In genomic region chr9:11933926-11934325, GRCh38 we compare ENCODE assay signal across 15 cellular contexts.
A peak's percentile ranks its signal among the peaks of the same experiment; 100 is the strongest.
DNase-seq lines count a peak whose midpoint lies in the region; ATAC-seq and TF ChIP-seq lines count a peak whose summit lies in the region.
"Had no signal": no experiment of that assay in that cellular context is flagged by ENCODE, and none has a peak within 500 bp of the region (broad histone marks: within the 10 kb centered on the region; RNA-seq: fewer than 3 reads in every experiment).

No MANE protein-coding gene starts in this region.

- H3K36me3 Mint-ChIP-seq in activated CD4-positive, alpha-beta memory T cell treated with anti-CD3 and anti-CD28 coated beads, Interleukin-2, amount 10 ng/mL, durations not matched to agents 7 days and 5 days (ENCODE audit: low read depth): no peaks in the 10 kb centered on the region

- no peak overlapping the region for H3K23ac ChIP-seq in mesendoderm (ENCODE audit: low read length)

- POLR2A ChIA-PET in activated CD4-positive, alpha-beta memory T cell treated with anti-CD3 and anti-CD28 coated beads, Interleukin-2, amount 10 ng/mL, durations not matched to agents 7 days and 5 days (lab: Charles Lee): no interaction called here

- DNase-seq in Daoy (ENCODE audit: low read depth) (peak; percentile 55), NCI-H146 treated with DMSO at 0.1 percent for 48 hours (lab: John Stamatoyannopoulos, UW; ENCODE audit: unreplicated experiment) (peak; percentile 81), cardiac fibroblast (ENCODE audit: low read depth in 2 of 2) (peak; percentile 36 to 57), mesendoderm (peak; percentile 2), H7 (no peak), NCI-H1048 (lab: John Stamatoyannopoulos, UW) (no peak)
- DNase-seq in activated CD4-positive, alpha-beta memory T cell treated with anti-CD3 and anti-CD28 coated beads, Interleukin-2, amount 10 ng/mL, durations not matched to agents 7 days and 5 days: no peak
- DNase-seq: body of pancreas, HFFc6, Karpas-422, NCI-H510A had no signal

- no peaks in the 10 kb centered on the region for H3K4me1 Mint-ChIP-seq in activated CD4-positive, alpha-beta memory T cell treated with anti-CD3 and anti-CD28 coated beads, Interleukin-2, amount 10 ng/mL, durations not matched to agents 7 days and 5 days

- no peaks in the 10 kb centered on the region for H3K79me2 ChIP-seq in mesendoderm (ENCODE audit: control insufficient read depth, insufficient read depth, low read length)

- H3K4me3 Mint-ChIP-seq in activated CD4-positive, alpha-beta memory T cell treated with anti-CD3 and anti-CD28 coated beads, Interleukin-2, amount 10 ng/mL, durations not matched to agents 7 days and 5 days: no peak overlapping the region
- H3K4me3 Mint-ChIP-seq: HFFc6 had no signal

- H3K4me1 ChIP-seq in mesendoderm (ENCODE audit: control insufficient read depth, low read depth, low read length): no peaks in the 10 kb centered on the region
- H3K4me1 ChIP-seq: body of pancreas, suprapubic skin had no signal

- no peak overlapping the region for H3K18ac ChIP-seq in mesendoderm (ENCODE audit: low read length)

- CTCF ChIA-PET in activated CD4-positive, alpha-beta memory T cell treated with anti-CD3 and anti-CD28 coated beads, Interleukin-2, amount 10 ng/mL, durations not matched to agents 7 days and 5 days (lab: Charles Lee): no interaction called here

- H3K56ac ChIP-seq in mesendoderm (ENCODE audit: low read length): no peak overlapping the region

- ATAC-seq in HG02623 (IDR thresholded peaks at IDR 0.05; ENCODE audit: unreplicated experiment): no peak
- ATAC-seq: body of pancreas, GM12878 had no signal

- H3K36me3 ChIP-seq in mesendoderm (ENCODE audit: control insufficient read depth, insufficient read depth, low read length) (no peaks in the 10 kb centered on the region), H7 (replicated peaks; ENCODE audit: control insufficient read depth, insufficient read depth, low read length) (no peaks in the 10 kb centered on the region)
- H3K36me3 ChIP-seq: suprapubic skin had no signal

- H3K79me1 ChIP-seq in mesendoderm (ENCODE audit: low read length): no peaks in the 10 kb centered on the region

- no peak overlapping the region for H3K9ac ChIP-seq in mesendoderm (ENCODE audit: low read length)

- H4K5ac ChIP-seq in mesendoderm (ENCODE audit: low read length): no peak overlapping the region

- no peak overlapping the region for H2AK5ac ChIP-seq in mesendoderm (ENCODE audit: low read length)

- H3K9me3 Mint-ChIP-seq in activated CD4-positive, alpha-beta memory T cell treated with anti-CD3 and anti-CD28 coated beads, Interleukin-2, amount 10 ng/mL, durations not matched to agents 7 days and 5 days: peaks cover 9% of the 10 kb centered on the region

- H4K8ac ChIP-seq in mesendoderm (ENCODE audit: low read depth, low read length): no peak overlapping the region

- H3K4me3 ChIP-seq in cardiac fibroblast (replicated peaks in 1 of 2; ENCODE audit: low read depth in 2 of 2, low read length in 2 of 2) (no peak overlapping the region), mesendoderm (ENCODE audit: low read length) (no peak overlapping the region), H7 (ENCODE audit: insufficient read depth, low read depth, low read length) (no peak overlapping the region)
- H3K4me3 ChIP-seq: body of pancreas, GM12878, suprapubic skin had no signal

- no peak overlapping the region for H2BK120ac ChIP-seq in mesendoderm (ENCODE audit: low read depth, low read length)

- H3K27me3 Mint-ChIP-seq in activated CD4-positive, alpha-beta memory T cell treated with anti-CD3 and anti-CD28 coated beads, Interleukin-2, amount 10 ng/mL, durations not matched to agents 7 days and 5 days: no peaks in the 10 kb centered on the region

- H2BK15ac ChIP-seq in mesendoderm (replicated peaks; ENCODE audit: low read depth): no peak overlapping the region

- H3K4ac ChIP-seq in mesendoderm (ENCODE audit: low read depth, low read length): no peak overlapping the region

- no peak overlapping the region for H2BK5ac ChIP-seq in mesendoderm (ENCODE audit: low read length)

- TF ChIP-seq CTCF in cardiac fibroblast (IDR thresholded peaks at IDR 0.05; ENCODE audit: low read depth, low read length): no peak

- H3K27ac ChIP-seq in mesendoderm (ENCODE audit: low read depth, low read length): no peak overlapping the region
- H3K27ac ChIP-seq: body of pancreas, suprapubic skin, VCaP had no signal

- H3K27ac Mint-ChIP-seq in activated CD4-positive, alpha-beta memory T cell treated with anti-CD3 and anti-CD28 coated beads, Interleukin-2, amount 10 ng/mL, durations not matched to agents 7 days and 5 days: no peak overlapping the region
- H3K27ac Mint-ChIP-seq: HFFc6 had no signal

- no peaks in the 10 kb centered on the region for H3K27me3 ChIP-seq in mesendoderm (ENCODE audit: insufficient read depth, low read length, poor library complexity)
- H3K27me3 ChIP-seq in H7 (ENCODE audit: control insufficient read depth, insufficient read depth, low read length): no peaks in the 10 kb centered on the region
- H3K27me3 ChIP-seq: body of pancreas, suprapubic skin had no signal

- no peak overlapping the region for H3K4me2 ChIP-seq in mesendoderm (ENCODE audit: low read length)

Comparison
In these comparisons a context has a peak if more than half of its experiments do, and no peak if none do; other contexts are left out.
1. DNase-seq: peak in Daoy (single experiment), NCI-H146 treated with DMSO at 0.1 percent for 48 hours (single experiment), cardiac fibroblast (2 of 2) and mesendoderm (single experiment); none in H7 (single experiment), NCI-H1048 (single experiment) and activated CD4-positive, alpha-beta memory T cell treated with anti-CD3 and anti-CD28 coated beads, Interleukin-2, amount 10 ng/mL, durations not matched to agents 7 days and 5 days (single experiment).